In genomic region chr2:201644001-201644400, GRCh38 we compare ENCODE assay signal across 8 cellular contexts. TPM values are rescaled to one million over a fixed set of nuclear protein-coding genes. Genes with fewer than 3 reads are reported as not detected.
DNase-seq lines count a peak whose midpoint lies in the region; ATAC-seq and FAIRE-seq lines count a peak whose summit lies in the region.

No MANE protein-coding gene starts in this region.

- no peak for FAIRE-seq in HTR-8/SVneo (lab: Jason Lieb, UNC)

- peaks cover 1% of the 10 kb centered on the region for H3K27me3 Mint-ChIP-seq in T-helper 1 cell treated with Interleukin-12 subunit alpha and Interleukin-12 subunit beta and Interleukin-4 antibody, amounts not matched to agents 30 μg/mL and 1 μg/mL, for 36 hours (ENCODE audit: low read depth)
- no peaks in the 10 kb centered on the region for H3K27me3 Mint-ChIP-seq in activated naive CD8-positive, alpha-beta T cell treated with anti-CD3 and anti-CD28 coated beads, Interleukin-2, amount 50 U/mL, for 24 hours
- H3K27me3 Mint-ChIP-seq in immature natural killer cell (ENCODE audit: low read depth in 3 of 3) = peaks cover 0 to 13% (median 12%) of the 10 kb centered on the region in 3 donors

- no peaks in the 10 kb centered on the region for H3K36me3 Mint-ChIP-seq in T-helper 1 cell treated with Interleukin-12 subunit alpha and Interleukin-12 subunit beta and Interleukin-4 antibody, amounts not matched to agents 30 μg/mL and 1 μg/mL, for 36 hours (ENCODE audit: low read depth)
- H3K36me3 Mint-ChIP-seq in activated naive CD8-positive, alpha-beta T cell treated with anti-CD3 and anti-CD28 coated beads, Interleukin-2, amount 50 U/mL, for 24 hours (ENCODE audit: low read depth) = no peaks in the 10 kb centered on the region
- H3K36me3 Mint-ChIP-seq in immature natural killer cell = no peaks in the 10 kb centered on the region

- H3K27ac ChIP-seq in temporal lobe (ENCODE audit: low read depth, low read length) = peak overlapping the region; percentile 77

- ATAC-seq in activated naive CD8-positive, alpha-beta T cell treated with anti-CD3 and anti-CD28 coated beads, Interleukin-2, amount 50 U/mL, for 24 hours = no peak

- H3K27ac Mint-ChIP-seq in T-helper 1 cell treated with Interleukin-12 subunit alpha and Interleukin-12 subunit beta and Interleukin-4 antibody, amounts not matched to agents 30 μg/mL and 1 μg/mL, for 36 hours = no peak overlapping the region
- no peak overlapping the region for H3K27ac Mint-ChIP-seq in activated naive CD8-positive, alpha-beta T cell treated with anti-CD3 and anti-CD28 coated beads, Interleukin-2, amount 50 U/mL, for 24 hours
- H3K27ac Mint-ChIP-seq in immature natural killer cell = peak overlapping the region in 2 of 6 donors; percentile 37 to 69

- peak overlapping the region; percentile 79 for H3K4me3 Mint-ChIP-seq in T-helper 1 cell treated with Interleukin-12 subunit alpha and Interleukin-12 subunit beta and Interleukin-4 antibody, amounts not matched to agents 30 μg/mL and 1 μg/mL, for 36 hours
- peak overlapping the region; percentile 95 for H3K4me3 Mint-ChIP-seq in activated naive CD8-positive, alpha-beta T cell treated with anti-CD3 and anti-CD28 coated beads, Interleukin-2, amount 50 U/mL, for 24 hours
- H3K4me3 Mint-ChIP-seq in immature natural killer cell = peak overlapping the region; percentile 90 to 99 (median 94)

- H3K4me1 Mint-ChIP-seq in T-helper 1 cell treated with Interleukin-12 subunit alpha and Interleukin-12 subunit beta and Interleukin-4 antibody, amounts not matched to agents 30 μg/mL and 1 μg/mL, for 36 hours (ENCODE audit: low read depth) = peaks cover 6% of the 10 kb centered on the region
- H3K4me1 Mint-ChIP-seq in activated naive CD8-positive, alpha-beta T cell treated with anti-CD3 and anti-CD28 coated beads, Interleukin-2, amount 50 U/mL, for 24 hours = peaks cover 17% of the 10 kb centered on the region
- H3K4me1 Mint-ChIP-seq in immature natural killer cell = peaks cover 7 to 23% of the 10 kb centered on the region in 2 donors

- no peaks in the 10 kb centered on the region for H3K9me3 Mint-ChIP-seq in T-helper 1 cell treated with Interleukin-12 subunit alpha and Interleukin-12 subunit beta and Interleukin-4 antibody, amounts not matched to agents 30 μg/mL and 1 μg/mL, for 36 hours
- H3K9me3 Mint-ChIP-seq in activated naive CD8-positive, alpha-beta T cell treated with anti-CD3 and anti-CD28 coated beads, Interleukin-2, amount 50 U/mL, for 24 hours = no peaks in the 10 kb centered on the region
- H3K9me3 Mint-ChIP-seq in immature natural killer cell = no peaks in the 10 kb centered on the region

- no peak for DNase-seq in T-helper 1 cell
- no peak for DNase-seq in activated naive CD8-positive, alpha-beta T cell treated with anti-CD3 and anti-CD28 coated beads, Interleukin-2, amount 50 U/mL, for 24 hours
- DNase-seq in immature natural killer cell = no peak
- no peak for DNase-seq in HTR-8/SVneo (ENCODE audit: insufficient read length, low spot score)
- DNase-seq in T1000 (lab: John Stamatoyannopoulos, UW) = no peak
- no peak for DNase-seq in NCI-H1105 treated with DMSO at 0.1 percent for 48 hours (lab: John Stamatoyannopoulos, UW)

RNA-seq across cellular contexts. Expression of gene TMEM237, which starts 0.7 kb away (rescaled TPM):
- 1 to 10 TPM; 1.8 to 4.1 (median 1.9) TPM for polyA plus RNA-seq in immature natural killer cell
- total RNA-seq in temporal lobe = 21.9 TPM

RNA-seq across cellular contexts. Expression of gene MPP4, which starts 54.4 kb away (rescaled TPM):
- polyA plus RNA-seq in immature natural killer cell = not detected
- 0.25 TPM for total RNA-seq in temporal lobe
